ENCODE assay signal across 8 cellular contexts in genomic region chr16:68238029-68238345, GRCh38. TPM values are rescaled to one million over a fixed set of nuclear protein-coding genes. Genes with fewer than 3 reads are reported as not detected.
DNase-seq lines count a peak whose midpoint lies in the region; TF ChIP-seq lines count a peak whose summit lies in the region.

No MANE protein-coding gene starts in this region.

- peaks cover 19% of the 10 kb centered on the region for H3K4me1 Mint-ChIP-seq in Caco-2 (ENCODE audit: low read depth, unreplicated experiment)
- H3K4me1 Mint-ChIP-seq in neural crest cell: peaks cover 19% of the 10 kb centered on the region

- H3K36me3 Mint-ChIP-seq in Caco-2 (ENCODE audit: insufficient read depth, unreplicated experiment): peaks cover 70% of the 10 kb centered on the region
- peaks cover 3% of the 10 kb centered on the region for H3K36me3 Mint-ChIP-seq in neural crest cell (ENCODE audit: low read depth)

- no peaks in the 10 kb centered on the region for H3K9me3 Mint-ChIP-seq in Caco-2 (ENCODE audit: unreplicated experiment)
- no peaks in the 10 kb centered on the region for H3K9me3 Mint-ChIP-seq in neural crest cell

- peak overlapping the region; percentile 65 for H3K9ac ChIP-seq in HUES6 (ENCODE audit: low read length)
- peak overlapping the region; percentile 87 to 98 for H3K9ac ChIP-seq in duodenal mucosa (ENCODE audit: low read depth in 1 of 2, low read length in 2 of 2)

- POLR2A ChIA-PET in Caco-2 (lab: Charles Lee): interaction anchor here (0.6 to 3.1 kb wide), 8 partner anchors 20 to 378 kb away, joined by 3 to 59 read pairs (median 10); partner anchors contain the start of genes NFATC3, PRMT7, SLC12A4 and SLC7A6

- H3K36me3 ChIP-seq in Caco-2 (ENCODE audit: control insufficient read depth, insufficient read depth, low read length) (no peaks in the 10 kb centered on the region), HUES6 (ENCODE audit: control insufficient read depth, insufficient read depth, low read length) (peaks cover 7% of the 10 kb centered on the region), duodenal mucosa (ENCODE audit: control insufficient read depth in 1 of 2, insufficient read depth in 2 of 2, low read length in 2 of 2) (peaks cover 0 to 7% of the 10 kb centered on the region in 2 donors)

- peak overlapping the region; percentile 81 for H3K4me3 Mint-ChIP-seq in Caco-2 (ENCODE audit: unreplicated experiment)
- peak overlapping the region; percentile 88 for H3K4me3 Mint-ChIP-seq in neural crest cell

- intact Hi-C loops in Caco-2 (cut with micrococcal nuclease; ENCODE audit: unreplicated experiment): no loop called here

- DNase-seq in Caco-2: no peak
- no peak for DNase-seq in neural crest cell (ENCODE audit: low read depth, low spot score)
- no peak for DNase-seq in epidermal melanocyte (ENCODE audit: insufficient read length, low spot score)
- DNase-seq in occipital lobe (lab: John Stamatoyannopoulos, UW): no peak
- DNase-seq in NCI-H510A treated with DMSO at 0.1 percent for 48 hours (lab: John Stamatoyannopoulos, UW): no peak
- DNase-seq in NCI-H1417 treated with DMSO at 0.1 percent for 48 hours (lab: John Stamatoyannopoulos, UW): no peak

- H3K4me3 ChIP-seq in Caco-2 (ENCODE audit: low read depth, low read length) (peak overlapping the region; percentile 52), HUES6 (ENCODE audit: low read depth, low read length) (peak overlapping the region; percentile 56), duodenal mucosa (ENCODE audit: low read depth in 1 of 2, low read length in 2 of 2) (peak overlapping the region; percentile 75 to 80)

- H3K27ac ChIP-seq in HUES6 (ENCODE audit: low read depth, low read length) (peak overlapping the region; percentile 52; the same call in 1 of the 2 replicates), duodenal mucosa (ENCODE audit: low read depth, low read length) (peak overlapping the region; percentile 84)

- peak overlapping the region; percentile 98 for H3K27ac Mint-ChIP-seq in Caco-2 (ENCODE audit: unreplicated experiment)
- no peak overlapping the region for H3K27ac Mint-ChIP-seq in neural crest cell (ENCODE audit: unreplicated experiment)

- CTCF ChIA-PET in Caco-2 (lab: Charles Lee): interaction anchor here (1.0 to 3.4 kb wide), 4 partner anchors 24 to 354 kb away, joined by 3 to 20 read pairs (median 10); partner anchors contain the start of gene SLC7A6

- BruUV-seq in Caco-2 (replicated peaks; lab: Mats Ljungman, UMichigan): no TSS peak

- TF ChIP-seq CTCF in Caco-2 (IDR thresholded peaks at IDR 0.05; ENCODE audit: insufficient read depth in 1 of 2, low read depth in 1 of 2, low read length in 1 of 2, severe bottlenecking in 1 of 2, unreplicated experiment in 1 of 2) (no peak), neural crest cell (conservative IDR thresholded peaks at IDR 0.05) (no peak)

- H3K4me1 ChIP-seq in Caco-2: peaks cover 18% of the 10 kb centered on the region
- peaks cover 17% of the 10 kb centered on the region for H3K4me1 ChIP-seq in HUES6 (ENCODE audit: control insufficient read depth, insufficient read depth, low read length)
- peaks cover 27 to 35% of the 10 kb centered on the region in 2 donors for H3K4me1 ChIP-seq in duodenal mucosa (ENCODE audit: control insufficient read depth in 1 of 2, insufficient read depth in 2 of 2, low read length in 2 of 2)

- H3K27me3 ChIP-seq in Caco-2 (replicated peaks; ENCODE audit: control insufficient read depth, insufficient read depth, low read length) (no peaks in the 10 kb centered on the region), HUES6 (ENCODE audit: control insufficient read depth, insufficient read depth, low read length) (peaks cover 28% of the 10 kb centered on the region; the same call in 1 of the 2 replicates), duodenal mucosa (ENCODE audit: control insufficient read depth in 1 of 2, insufficient read depth in 2 of 2, low read length in 2 of 2) (no peaks in the 10 kb centered on the region)

- H3K27me3 Mint-ChIP-seq in Caco-2 (ENCODE audit: insufficient read depth, unreplicated experiment) (no peaks in the 10 kb centered on the region), neural crest cell (ENCODE audit: low read depth) (peaks cover 48% of the 10 kb centered on the region)

- no peaks in the 10 kb centered on the region; the same call in 1 of the 2 replicates for H3K9me3 ChIP-seq in Caco-2
- no peaks in the 10 kb centered on the region for H3K9me3 ChIP-seq in HUES6 (ENCODE audit: control insufficient read depth, insufficient read depth, low read depth, low read length)
- no peaks in the 10 kb centered on the region for H3K9me3 ChIP-seq in duodenal mucosa (ENCODE audit: control insufficient read depth in 1 of 2, low read length in 2 of 2)

RNA-seq across cellular contexts. Expression of gene ESRP2, which starts 2.1 kb away (rescaled TPM):
- 109 and 110 TPM in 2 replicates for total RNA-seq in Caco-2 (2022)
- total RNA-seq in neural crest cell: 0.09 and 0.23 TPM in 2 replicates
- total RNA-seq in occipital lobe: not detected

RNA-seq across cellular contexts. Expression of gene PLA2G15, which starts 7.2 kb away (rescaled TPM):
- 33.2 and 33.4 TPM in 2 replicates for total RNA-seq in Caco-2 (2022)
- total RNA-seq in neural crest cell: 10.7 and 13.6 TPM in 2 replicates
- total RNA-seq in occipital lobe: 17.3 TPM

RNA-seq across cellular contexts. Expression of gene SLC7A6, which starts 26.3 kb away (rescaled TPM):
- 236 and 267 TPM in 2 replicates for total RNA-seq in Caco-2 (2022)
- 39.2 and 41.7 TPM in 2 replicates for total RNA-seq in neural crest cell
- total RNA-seq in occipital lobe: 20.1 TPM

Comparison
In these comparisons a context has a peak if more than half of its experiments do, and no peak if none do; other contexts are left out.
1. RNA of gene ESRP2, which starts 2.1 kb away (total RNA-seq): 109 to 110 TPM in Caco-2; 0.09 to 0.23 TPM in neural crest cell and not detected in occipital lobe (single experiment); every median in the first group is over 10 times any median in the second.
2. Peak in every context shown above with its lines, with median percentiles within 50 percentile points of each other: H3K4me3 ChIP-seq.